ENCODE assay signal across 11 cellular contexts in genomic region chr17:80772906-80773242, GRCh38.
A peak's percentile ranks its signal among the peaks of the same experiment; 100 is the strongest.
DNase-seq lines count a peak whose midpoint lies in the region; ATAC-seq, FAIRE-seq and TF ChIP-seq lines count a peak whose summit lies in the region.
"Had no signal": no experiment of that assay in that cellular context is flagged by ENCODE, and none has a peak within 500 bp of the region (broad histone marks: within the 10 kb centered on the region; RNA-seq: fewer than 3 reads in every experiment).

No MANE protein-coding gene starts in this region.

- peak overlapping the region; percentile 53 for H2BK20ac ChIP-seq in IMR-90 (ENCODE audit: low read depth, low read length)

- DNase-seq in IMR-90 (no peak), bronchial epithelial cell (ENCODE audit: low read depth) (no peak), trophoblast cell (no peak), AG08396 (ENCODE audit: low spot score) (no peak), GF-D8 (lab: John Stamatoyannopoulos, UW) (no peak), NAMALWA (ENCODE audit: low spot score) (no peak)
- DNase-seq: central memory CD4-positive, alpha-beta T cell; mammary epithelial cell; stimulated activated CD4-positive, alpha-beta T cell treated with anti-CD3 and anti-CD28 coated beads, Interleukin-2, amount 100 ng/mL, for 24 hours had no signal

- TF ChIP-seq RAD21 in IMR-90 (IDR thresholded peaks at IDR 0.05; ENCODE audit: low read length), result no peak

- H2BK120ac ChIP-seq in IMR-90 (ENCODE audit: low read depth, low read length) (peak overlapping the region; percentile 59), trophoblast cell (ENCODE audit: insufficient read depth, low read length, poor library complexity) (peak overlapping the region; percentile 26)

- H3K4ac ChIP-seq in IMR-90 (ENCODE audit: low read depth, low read length) (peak overlapping the region; percentile 64), trophoblast cell (ENCODE audit: low read depth, low read length) (peak overlapping the region; percentile 39)

- no TSS peak for BruUV-seq in IMR-90 (replicated peaks; lab: Mats Ljungman, UMichigan)

- TF ChIP-seq CTCF in IMR-90 (conservative IDR thresholded peaks at IDR 0.05; ENCODE audit: low read depth, low read length) (no peak), bronchial epithelial cell (IDR thresholded peaks at IDR 0.05; ENCODE audit: insufficient read depth, low read length, severe bottlenecking) (no peak)

- FAIRE-seq in bronchial epithelial cell (lab: Jason Lieb, UNC), result peak; percentile 50

- peak overlapping the region; percentile 51; the same call in 1 of the 2 replicates for H3K23ac ChIP-seq in IMR-90 (ENCODE audit: low read depth, low read length)
- no peak overlapping the region for H3K23ac ChIP-seq in trophoblast cell (ENCODE audit: low read length)

- H4K12ac ChIP-seq in trophoblast cell (ENCODE audit: low read depth, low read length), result no peak overlapping the region

- H3K18ac ChIP-seq in IMR-90 (ENCODE audit: low read depth, low read length) (peak overlapping the region; percentile 10; the same call in 1 of the 2 replicates), trophoblast cell (ENCODE audit: low read length) (peak overlapping the region; percentile 54)

- H3K9me1 ChIP-seq in IMR-90 (ENCODE audit: insufficient read depth, low read length), result peaks cover 20% of the 10 kb centered on the region

- H4K20me1 ChIP-seq in BLaER1 treated with 17β-estradiol and CSF1 and Interleukin-3, amounts not matched to agents 10 nM and 100 nM, result peaks cover 12 to 94% (median 61%) of the 10 kb centered on the region in 11 experiments; a peak in 21 of 22 replicates
- no peaks in the 10 kb centered on the region for H4K20me1 ChIP-seq in IMR-90 (ENCODE audit: insufficient read depth, low read length)

- CTCF ChIA-PET in IMR-90 (lab: Yijun Ruan, JAX), result no interaction called here

- H3K79me2 ChIP-seq in trophoblast cell (ENCODE audit: control insufficient read depth, insufficient read depth, low read length, poor library complexity), result no peaks in the 10 kb centered on the region

- intact Hi-C loops in IMR-90 (cut with micrococcal nuclease), result no loop called here

- H3K9me3 ChIP-seq in BLaER1 treated with 17β-estradiol and CSF1 and Interleukin-3, amounts not matched to agents 10 nM and 100 nM (replicated peaks in 1 of 11), result no peaks in the 10 kb centered on the region
- H3K9me3 ChIP-seq in IMR-90 (ENCODE audit: control insufficient read depth, insufficient read depth, low read length) (no peaks in the 10 kb centered on the region), trophoblast cell (ENCODE audit: insufficient read depth, low read depth, low read length) (peaks cover 4% of the 10 kb centered on the region)

- POLR2A ChIA-PET in IMR-90 (lab: Charles Lee; ENCODE audit: unreplicated experiment), result no interaction called here

- ATAC-seq in IMR-90 (ENCODE audit: low read depth), result no peak
- no peak for ATAC-seq in GM18870 (IDR thresholded peaks at IDR 0.05; ENCODE audit: unreplicated experiment)

- peak overlapping the region; percentile 53 for H2AK9ac ChIP-seq in IMR-90 (replicated peaks; ENCODE audit: low read depth, low read length, poor library complexity)

- H3K36me3 ChIP-seq in BLaER1 treated with 17β-estradiol and CSF1 and Interleukin-3, amounts not matched to agents 10 nM and 100 nM, result peaks cover 5 to 59% (median 28%) of the 10 kb centered on the region in 11 experiments; a peak in 18 of 22 replicates
- 0 out of 2 replicates have a peak, but pooled peaks cover 4% of the 10 kb centered on the region for H3K36me3 ChIP-seq in IMR-90 (ENCODE audit: control insufficient read depth, insufficient read depth, low read length)
- peaks cover 2% of the 10 kb centered on the region for H3K36me3 ChIP-seq in bronchial epithelial cell (ENCODE audit: control insufficient read depth, insufficient read depth, low read length)
- no peaks in the 10 kb centered on the region for H3K36me3 ChIP-seq in trophoblast cell (ENCODE audit: control insufficient read depth in 1 of 2, insufficient read depth in 2 of 2, low read length in 2 of 2)

- H2AFZ ChIP-seq in IMR-90 (replicated peaks; ENCODE audit: low read length, poor library complexity), result peak overlapping the region; percentile 11
- no peak overlapping the region for H2AFZ ChIP-seq in trophoblast cell (ENCODE audit: insufficient read depth, low read length, poor library complexity)

- H3K79me1 ChIP-seq in IMR-90 (ENCODE audit: low read depth in 1 of 2, low read length in 2 of 2) (peaks cover 21 to 76% of the 10 kb centered on the region in 2 experiments; a peak in 3 of 4 replicates), trophoblast cell (ENCODE audit: low read length) (peaks cover 11% of the 10 kb centered on the region)

- in situ Hi-C loops in IMR-90 (cut with MboI; ENCODE audit: low sequenced_read_pairs), result no loop called here

- dilution Hi-C loops in IMR-90 (cut with HindIII; ENCODE audit: low sequenced_read_pairs, unreplicated experiment), result no loop called here

- H4K8ac ChIP-seq in IMR-90 (ENCODE audit: low read depth in 2 of 2, low read length in 2 of 2) (peak overlapping the region; percentile 65 to 79; a peak in 2 of 4 replicates), trophoblast cell (ENCODE audit: low read depth, low read length) (no peak overlapping the region)

- no peaks in the 10 kb centered on the region for H3K27me3 ChIP-seq in BLaER1 treated with 17β-estradiol and CSF1 and Interleukin-3, amounts not matched to agents 10 nM and 100 nM
- H3K27me3 ChIP-seq in IMR-90 (ENCODE audit: control insufficient read depth, insufficient read depth, low read length) (no peaks in the 10 kb centered on the region), bronchial epithelial cell (ENCODE audit: control insufficient read depth, insufficient read depth, low read length) (no peaks in the 10 kb centered on the region), trophoblast cell (ENCODE audit: insufficient read depth, low read length) (no peaks in the 10 kb centered on the region)

- peak overlapping the region; percentile 91 for H4K5ac ChIP-seq in IMR-90 (ENCODE audit: low read depth, low read length)

- peak overlapping the region; percentile 88 for H2BK12ac ChIP-seq in trophoblast cell (ENCODE audit: low read length)

- no peak overlapping the region for H3K27ac ChIP-seq in BLaER1 treated with 17β-estradiol and CSF1 and Interleukin-3, amounts not matched to agents 10 nM and 100 nM
- H3K27ac ChIP-seq in IMR-90 (ENCODE audit: insufficient read depth, low read length) (peak overlapping the region; percentile 95), trophoblast cell (ENCODE audit: low read depth, low read length) (peak overlapping the region; percentile 62)

- H3K56ac ChIP-seq in IMR-90 (ENCODE audit: extremely low read depth, insufficient read depth, low read length), result peak overlapping the region; percentile 75

- no peak for TF ChIP-seq POLR2A in IMR-90 (IDR thresholded peaks at IDR 0.05; ENCODE audit: low read depth, low read length)

- peak overlapping the region in 6 of 11 experiments; percentile 78 to 90 (median 84); a peak in 8 of 22 replicates for H3K4me2 ChIP-seq in BLaER1 treated with 17β-estradiol and CSF1 and Interleukin-3, amounts not matched to agents 10 nM and 100 nM
- H3K4me2 ChIP-seq in IMR-90 (ENCODE audit: low read depth, low read length), result no peak overlapping the region
- no peak overlapping the region for H3K4me2 ChIP-seq in trophoblast cell (ENCODE audit: low read length)

- H4K91ac ChIP-seq in IMR-90 (ENCODE audit: insufficient read depth, low read depth, low read length), result peak overlapping the region; percentile 86
- peak overlapping the region; percentile 66 for H4K91ac ChIP-seq in trophoblast cell (ENCODE audit: low read depth, low read length)

- H3K14ac ChIP-seq in IMR-90 (replicated peaks; ENCODE audit: low read depth, low read length) (peak overlapping the region; percentile 43), trophoblast cell (ENCODE audit: low read length) (peak overlapping the region; percentile 42)

- peak overlapping the region; percentile 78 for H2BK15ac ChIP-seq in IMR-90 (ENCODE audit: low read depth, low read length)

- no peak overlapping the region for H3K9ac ChIP-seq in BLaER1 treated with 17β-estradiol and CSF1 and Interleukin-3, amounts not matched to agents 10 nM and 100 nM
- H3K9ac ChIP-seq in IMR-90 (ENCODE audit: low read depth, low read length) (peak overlapping the region; percentile 57), trophoblast cell (ENCODE audit: low read length) (no peak overlapping the region)

- H2AK5ac ChIP-seq in IMR-90 (ENCODE audit: low read depth, low read length), result peak overlapping the region; percentile 95
- H2AK5ac ChIP-seq in trophoblast cell (ENCODE audit: low read length), result peak overlapping the region; percentile 35

- H2BK5ac ChIP-seq in IMR-90 (ENCODE audit: low read depth, low read length, poor library complexity, severe bottlenecking) (peak overlapping the region; percentile 85), trophoblast cell (ENCODE audit: low read depth, low read length, poor library complexity) (peak overlapping the region; percentile 26)

- H3K4me3 ChIP-seq in BLaER1 treated with 17β-estradiol and CSF1 and Interleukin-3, amounts not matched to agents 10 nM and 100 nM, result no peak overlapping the region
- H3K4me3 ChIP-seq in IMR-90 (ENCODE audit: insufficient read depth, low read depth, low read length) (no peak overlapping the region), bronchial epithelial cell (ENCODE audit: low read depth, low read length) (no peak overlapping the region), trophoblast cell (ENCODE audit: low read depth, low read length) (no peak overlapping the region)

- WGBS in IMR-90 (ENCODE audit: extremely low coverage in 2 of 2, insufficient read length in 1 of 2), 2 experiments, result 93% methylated on average over 5 of the region's 8 CpGs; no CpG with 5 or more reads in 1 of the 2 experiments
- WGBS in trophoblast cell (ENCODE audit: extremely low coverage, insufficient coverage, insufficient read length), result no CpG with 5 or more reads among the region's 8 CpGs

- peaks cover 16 to 31% (median 28%) of the 10 kb centered on the region in 10 experiments for H3K4me1 ChIP-seq in BLaER1 treated with 17β-estradiol and CSF1 and Interleukin-3, amounts not matched to agents 10 nM and 100 nM
- H3K4me1 ChIP-seq in IMR-90 (ENCODE audit: control insufficient read depth, insufficient read depth, low read length) (peaks cover 18% of the 10 kb centered on the region), trophoblast cell (ENCODE audit: control insufficient read depth in 1 of 2, insufficient read depth in 2 of 2, low read length in 2 of 2) (peaks cover 36 to 37% of the 10 kb centered on the region in 2 experiments)

TF ChIP-seq in IMR-90, 13 proteins besides CTCF, POLR2A, EP300 and RAD21 (continues in another document):
- no peak for TF ChIP-seq NFE2L2 (IDR thresholded peaks at IDR 0.05; ENCODE audit: low read depth, low read length)
- no peak for TF ChIP-seq SMC3 (IDR thresholded peaks at IDR 0.05; ENCODE audit: low read depth, low read length)
- no peak for TF ChIP-seq RFX5 (IDR thresholded peaks at IDR 0.05; ENCODE audit: low read depth, low read length)
- no peak for TF ChIP-seq BHLHE40 (IDR thresholded peaks at IDR 0.05; ENCODE audit: low read depth, low read length)
- no peak for TF ChIP-seq CEBPB (IDR thresholded peaks at IDR 0.05; ENCODE audit: low read depth, low read length)
- no peak for TF ChIP-seq MAFK (IDR thresholded peaks at IDR 0.05; ENCODE audit: low read depth, low read length)
- TF ChIP-seq MXI1 (IDR thresholded peaks at IDR 0.05; ENCODE audit: borderline replicate concordance, low read depth, low read length), result no peak

Comparison
In these comparisons a context has a peak if more than half of its experiments do, and no peak if none do; other contexts are left out.
1. H3K27ac ChIP-seq: peak in IMR-90 (single experiment) and trophoblast cell (single experiment); none in BLaER1 treated with 17β-estradiol and CSF1 and Interleukin-3, amounts not matched to agents 10 nM and 100 nM (0 of 11).
2. H3K4me2 ChIP-seq: peak in BLaER1 treated with 17β-estradiol and CSF1 and Interleukin-3, amounts not matched to agents 10 nM and 100 nM (6 of 11); none in IMR-90 (single experiment) and trophoblast cell (single experiment).